ENCODE assay signal across 9 cellular contexts in the genomic region with DNA sequence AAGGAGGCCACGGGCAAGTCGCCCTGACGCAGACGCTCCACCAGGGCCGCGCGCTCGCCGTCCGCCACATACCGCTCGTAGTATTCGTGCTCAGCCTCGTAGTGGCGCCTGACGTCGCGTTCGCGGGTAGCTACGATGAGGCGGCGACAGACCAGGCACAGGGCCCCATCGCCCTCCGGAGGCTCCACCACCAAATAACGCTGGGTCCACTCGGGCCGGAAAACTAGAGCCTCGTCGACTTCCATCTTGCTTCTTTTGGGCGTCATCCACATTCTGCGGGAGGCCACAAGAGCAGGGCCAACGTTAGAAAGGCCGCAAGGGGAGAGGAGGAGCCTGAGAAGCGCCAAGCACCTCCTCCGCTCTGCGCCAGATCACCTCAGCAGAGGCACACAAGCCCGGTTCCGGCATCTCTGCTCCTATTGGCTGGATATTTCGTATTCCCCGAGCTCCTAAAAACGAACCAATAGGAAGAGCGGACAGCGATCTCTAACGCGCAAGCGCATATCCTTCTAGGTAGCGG. TPM values are rescaled to one million over a fixed set of nuclear protein-coding genes. Genes with fewer than 3 reads are reported as not detected.
DNase-seq lines count a peak whose midpoint lies in the region; ATAC-seq and TF ChIP-seq lines count a peak whose summit lies in the region.
"Had no signal": no experiment of that assay in that cellular context is flagged by ENCODE, and none has a peak within 500 bp of the region (broad histone marks: within the 10 kb centered on the region; RNA-seq: fewer than 3 reads in every experiment).

A gene (minus strand): TSS at position 326 of the 520 bp plus-strand sequence. CDS start 54 bp downstream, at position 272.

- intact Hi-C loops in CD14-positive monocyte (cut with micrococcal nuclease): loop anchor here (5.0 kb wide), 2 partner anchors 81 to 86 kb away; no protein-coding TSS in a partner anchor

- no peaks in the 10 kb centered on the region for H3K27me3 Mint-ChIP-seq in CD14-positive monocyte (ENCODE audit: low read depth in 3 of 3)
- H3K27me3 Mint-ChIP-seq: activated naive CD8-positive, alpha-beta T cell had no signal

- H3K36me3 ChIP-seq in right atrium auricular region: peaks cover 21% of the 10 kb centered on the region

- peak; percentile 78 for ATAC-seq in GM19372 (IDR thresholded peaks at IDR 0.05; ENCODE audit: low read depth, unreplicated experiment)
- peak; percentile 86 for ATAC-seq in HG03457 (IDR thresholded peaks at IDR 0.05; ENCODE audit: unreplicated experiment)

- TF ChIP-seq CTCF in CD14-positive monocyte (IDR thresholded peaks at IDR 0.05): no peak
- peak in 1 of 2 donors; percentile 49 for TF ChIP-seq CTCF in right atrium auricular region (IDR thresholded peaks at IDR 0.05)

- H3K27me3 ChIP-seq in right atrium auricular region: no peaks in the 10 kb centered on the region

- H3K9me3 ChIP-seq in right atrium auricular region: no peaks in the 10 kb centered on the region

- no peak within 1 kb of the TSS for H3K4me3 Mint-ChIP-seq in CD14-positive monocyte
- H3K4me3 Mint-ChIP-seq: activated naive CD8-positive, alpha-beta T cell had no signal

- H3K4me3 ChIP-seq in right atrium auricular region: peak within 1 kb of the TSS; percentile 67 to 76
- H3K4me3 ChIP-seq in skeletal muscle cell (ENCODE audit: low read depth, low read length): peak within 1 kb of the TSS; percentile 82

- H3K36me3 Mint-ChIP-seq in CD14-positive monocyte: peaks cover 21 to 42% of the 10 kb centered on the region in 2 donors

- H3K27ac Mint-ChIP-seq in CD14-positive monocyte: no peak within 1 kb of the TSS
- H3K27ac Mint-ChIP-seq: activated naive CD8-positive, alpha-beta T cell had no signal

- H3K9me3 Mint-ChIP-seq in CD14-positive monocyte: no peaks in the 10 kb centered on the region

- peak within 1 kb of the TSS; percentile 98 to 99 for H3K27ac ChIP-seq in right atrium auricular region

- DNase-seq in CD14-positive monocyte (ENCODE audit: low spot score) (peak; percentile 100), activated T-helper 1 cell treated with Interleukin-2 at 50 U/mL for 16 hours (ENCODE audit: low read depth) (peak; percentile 96), right atrium auricular region (ENCODE audit: low spot score) (no peak), skeletal muscle cell (ENCODE audit: low read depth) (no peak), ecto neural progenitor cell (ENCODE audit: low spot score) (no peak), D341Med (ENCODE audit: low spot score) (no peak)

- peaks cover 40% of the 10 kb centered on the region for H3K4me1 Mint-ChIP-seq in CD14-positive monocyte

- H3K4me1 ChIP-seq in right atrium auricular region: peaks cover 0 to 57% of the 10 kb centered on the region in 2 donors

RNA-seq across cellular contexts. Expression of the gene that starts here (rescaled TPM):
- polyA plus RNA-seq in CD14-positive monocyte: 1 to 10 TPM; 3.6 to 5.8 TPM
- 10 to 100 TPM; 10.3 TPM for total RNA-seq in right atrium auricular region

Comparison
In these comparisons a context has a peak if more than half of its experiments do, and no peak if none do; other contexts are left out.
1. DNase-seq: peak in CD14-positive monocyte (single experiment) and activated T-helper 1 cell treated with Interleukin-2 at 50 U/mL for 16 hours (single experiment); none in right atrium auricular region (single experiment), skeletal muscle cell (single experiment), ecto neural progenitor cell (single experiment) and D341Med (single experiment).